In genomic region chr11:27437824-27438594, GRCh38 we compare ENCODE assay signal across 18 cellular contexts.
"Had no signal": no experiment of that assay in that cellular context is flagged by ENCODE, and none has a peak within 500 bp of the region (broad histone marks: within the 10 kb centered on the region; RNA-seq: fewer than 3 reads in every experiment).

No MANE protein-coding gene starts in this region.

- ATAC-seq: activated naive CD4-positive, alpha-beta T cell treated with anti-CD3 and anti-CD28 coated beads, Interleukin-2, amount 50 U/mL, for 72 hours; activated T-cell treated with anti-CD3 and anti-CD28 coated beads, Interleukin-2, amount 50 U/mL, for 72 hours; body of pancreas had no signal

- H3K9me3 ChIP-seq: body of pancreas, esophagus squamous epithelium, psoas muscle, thoracic aorta had no signal

- H3K36me3 ChIP-seq: esophagus squamous epithelium, thoracic aorta had no signal

- H3K4me3 ChIP-seq: body of pancreas, coronary artery, esophagus squamous epithelium, psoas muscle, thoracic aorta had no signal

- DNase-seq: activated B cell treated with CpG ODN at 0.5 μM for 24 hours; activated CD4-positive, alpha-beta T cell treated with anti-CD3 and anti-CD28 coated beads, Interleukin-2, amount 10 ng/mL, durations not matched to agents 7 days and 5 days; activated CD8-positive, alpha-beta memory T cell treated with anti-CD3 and anti-CD28 coated beads, Interleukin-2, amount 50 U/mL, for 48 hours; activated gamma-delta T cell; activated T-cell treated with anti-CD3 and anti-CD28 coated beads, Interleukin-2, amount 50 U/mL, for 72 hours; amniotic stem cell; body of pancreas; central memory CD4-positive, alpha-beta T cell; effector CD8-positive, alpha-beta T cell; esophagus squamous epithelium; hippocampal formation; midbrain; psoas muscle; stimulated activated CD4-positive, alpha-beta T cell treated with anti-CD3 and anti-CD28 coated beads, Interleukin-12 subunit alpha, Interleukin-12 subunit beta, amount 100 ng/mL, for 4 hours; stimulated activated CD4-positive, alpha-beta T cell treated with anti-CD3 and anti-CD28 coated beads, Interleukin-2, amount 100 ng/mL, for 24 hours had no signal
